In genomic region chr2:85994421-85994777, GRCh38 we compare ENCODE assay signal across 8 cellular contexts.
DNase-seq lines count a peak whose midpoint lies in the region; ATAC-seq lines count a peak whose summit lies in the region.

No MANE protein-coding gene starts in this region.

- DNase-seq in T-helper 2 cell treated with Interferon-gamma antibody and Interleukin-4, amounts not matched to agents 5 μg/mL and 100 μg/mL, for 36 hours (ENCODE audit: low spot score), result no peak
- DNase-seq in T-helper 2 cell, result no peak
- peak; percentile 52 for DNase-seq in activated CD8-positive, alpha-beta memory T cell treated with anti-CD3 and anti-CD28 coated beads, Interleukin-2, amount 10 ng/mL, durations not matched to agents 7 days and 5 days
- no peak for DNase-seq in stimulated activated effector memory CD8-positive, alpha-beta T cell treated with anti-CD3 and anti-CD28 coated beads, Interleukin-12 subunit alpha, Interleukin-12 subunit beta, amount 100 ng/mL, for 72 hours (ENCODE audit: low spot score in 2 of 2)
- DNase-seq in NAMALWA (ENCODE audit: low spot score), result no peak
- no peak for DNase-seq in GDM1 (lab: John Stamatoyannopoulos, UW)
- no peak for DNase-seq in NCI-H2196 (lab: John Stamatoyannopoulos, UW; ENCODE audit: unreplicated experiment)

- H3K4me1 Mint-ChIP-seq in T-helper 2 cell treated with Interferon-gamma antibody and Interleukin-4, amounts not matched to agents 5 μg/mL and 100 μg/mL, for 36 hours (ENCODE audit: low read depth), result peaks cover 59% of the 10 kb centered on the region
- peaks cover 73% of the 10 kb centered on the region for H3K4me1 Mint-ChIP-seq in activated CD8-positive, alpha-beta memory T cell treated with anti-CD3 and anti-CD28 coated beads, Interleukin-2, amount 10 ng/mL, durations not matched to agents 7 days and 5 days
- H3K4me1 Mint-ChIP-seq in stimulated activated effector memory CD8-positive, alpha-beta T cell treated with anti-CD3 and anti-CD28 coated beads, Interleukin-12 subunit alpha, Interleukin-12 subunit beta, amount 100 ng/mL, for 72 hours, result peaks cover 51% of the 10 kb centered on the region

- H3K27me3 Mint-ChIP-seq in T-helper 2 cell treated with Interferon-gamma antibody and Interleukin-4, amounts not matched to agents 5 μg/mL and 100 μg/mL, for 36 hours (ENCODE audit: low read depth), result no peaks in the 10 kb centered on the region
- H3K27me3 Mint-ChIP-seq in activated CD8-positive, alpha-beta memory T cell treated with anti-CD3 and anti-CD28 coated beads, Interleukin-2, amount 10 ng/mL, durations not matched to agents 7 days and 5 days, result no peaks in the 10 kb centered on the region

- peak overlapping the region; percentile 89 for H3K27ac Mint-ChIP-seq in T-helper 2 cell treated with Interferon-gamma antibody and Interleukin-4, amounts not matched to agents 5 μg/mL and 100 μg/mL, for 36 hours
- peak overlapping the region; percentile 94 for H3K27ac Mint-ChIP-seq in activated CD8-positive, alpha-beta memory T cell treated with anti-CD3 and anti-CD28 coated beads, Interleukin-2, amount 10 ng/mL, durations not matched to agents 7 days and 5 days
- H3K27ac Mint-ChIP-seq in stimulated activated effector memory CD8-positive, alpha-beta T cell treated with anti-CD3 and anti-CD28 coated beads, Interleukin-12 subunit alpha, Interleukin-12 subunit beta, amount 100 ng/mL, for 72 hours, result peak overlapping the region; percentile 73

- peak overlapping the region; percentile 62 for H3K4me3 Mint-ChIP-seq in T-helper 2 cell treated with Interferon-gamma antibody and Interleukin-4, amounts not matched to agents 5 μg/mL and 100 μg/mL, for 36 hours
- H3K4me3 Mint-ChIP-seq in activated CD8-positive, alpha-beta memory T cell treated with anti-CD3 and anti-CD28 coated beads, Interleukin-2, amount 10 ng/mL, durations not matched to agents 7 days and 5 days, result no peak overlapping the region
- peak overlapping the region; percentile 39 for H3K4me3 Mint-ChIP-seq in stimulated activated effector memory CD8-positive, alpha-beta T cell treated with anti-CD3 and anti-CD28 coated beads, Interleukin-12 subunit alpha, Interleukin-12 subunit beta, amount 100 ng/mL, for 72 hours

- CTCF ChIA-PET in activated CD8-positive, alpha-beta memory T cell treated with anti-CD3 and anti-CD28 coated beads, Interleukin-2, amount 10 ng/mL, durations not matched to agents 7 days and 5 days (lab: Charles Lee), result interaction anchor here (0.7 to 4.8 kb wide), 10 partner anchors 9 to 315 kb away, joined by 3 to 39 read pairs (median 4); partner anchors contain the start of gene ST3GAL5

- H3K36me3 Mint-ChIP-seq in T-helper 2 cell treated with Interferon-gamma antibody and Interleukin-4, amounts not matched to agents 5 μg/mL and 100 μg/mL, for 36 hours (ENCODE audit: low read depth), result peaks cover 4% of the 10 kb centered on the region
- H3K36me3 Mint-ChIP-seq in activated CD8-positive, alpha-beta memory T cell treated with anti-CD3 and anti-CD28 coated beads, Interleukin-2, amount 10 ng/mL, durations not matched to agents 7 days and 5 days, result peaks cover 9% of the 10 kb centered on the region
- H3K36me3 Mint-ChIP-seq in stimulated activated effector memory CD8-positive, alpha-beta T cell treated with anti-CD3 and anti-CD28 coated beads, Interleukin-12 subunit alpha, Interleukin-12 subunit beta, amount 100 ng/mL, for 72 hours, result no peaks in the 10 kb centered on the region

- peak; percentile 18 for ATAC-seq in HG02938 (IDR thresholded peaks at IDR 0.05; ENCODE audit: unreplicated experiment)
- ATAC-seq in activated CD8-positive, alpha-beta memory T cell treated with anti-CD3 and anti-CD28 coated beads, Interleukin-2, amount 10 ng/mL, durations not matched to agents 7 days and 5 days, result peak; percentile 32
- ATAC-seq in stimulated activated effector memory CD8-positive, alpha-beta T cell treated with anti-CD3 and anti-CD28 coated beads, Interleukin-12 subunit alpha, Interleukin-12 subunit beta, amount 100 ng/mL, for 72 hours, result peak; percentile 38

- H3K9me3 Mint-ChIP-seq in T-helper 2 cell treated with Interferon-gamma antibody and Interleukin-4, amounts not matched to agents 5 μg/mL and 100 μg/mL, for 36 hours, result no peaks in the 10 kb centered on the region
- peaks cover 2% of the 10 kb centered on the region for H3K9me3 Mint-ChIP-seq in activated CD8-positive, alpha-beta memory T cell treated with anti-CD3 and anti-CD28 coated beads, Interleukin-2, amount 10 ng/mL, durations not matched to agents 7 days and 5 days (ENCODE audit: low read depth)
- no peaks in the 10 kb centered on the region for H3K9me3 Mint-ChIP-seq in stimulated activated effector memory CD8-positive, alpha-beta T cell treated with anti-CD3 and anti-CD28 coated beads, Interleukin-12 subunit alpha, Interleukin-12 subunit beta, amount 100 ng/mL, for 72 hours
